In the genomic region with DNA sequence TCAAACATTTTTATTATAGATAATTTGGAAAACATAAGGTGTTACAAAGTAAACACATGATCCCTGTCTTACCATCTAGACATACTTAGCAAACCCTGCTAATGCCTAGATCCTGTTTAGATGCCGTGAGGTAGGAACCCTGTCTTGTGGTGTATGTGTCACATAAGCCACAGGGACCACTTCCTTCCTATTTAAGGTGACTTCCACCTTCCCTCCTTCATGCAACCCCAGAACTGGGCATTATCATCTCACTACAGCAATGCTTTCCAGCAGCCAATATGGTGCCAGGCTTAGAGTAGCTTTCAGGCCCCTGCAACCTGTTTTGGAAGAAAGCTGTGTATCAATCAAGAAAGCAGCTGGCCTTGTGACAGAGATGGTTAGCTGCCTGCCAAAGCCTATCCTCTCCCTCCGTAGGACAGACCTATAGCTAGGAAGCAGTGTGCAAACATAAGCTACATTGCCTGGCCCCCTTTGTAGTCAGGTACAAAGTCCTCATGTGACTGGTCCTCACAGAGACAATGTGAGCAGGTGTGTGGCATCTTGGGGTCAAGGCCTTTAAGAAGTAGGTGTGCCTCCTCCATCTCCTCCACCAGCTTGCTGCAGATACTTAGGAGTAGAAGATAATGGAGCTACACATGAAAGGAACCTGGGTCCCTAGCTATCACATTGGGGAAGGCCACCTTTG, we compare ENCODE assay signal across 11 cellular contexts.
DNase-seq lines count a peak whose midpoint lies in the region; ATAC-seq and TF ChIP-seq lines count a peak whose summit lies in the region.
"Had no signal": no experiment of that assay in that cellular context is flagged by ENCODE, and none has a peak within 500 bp of the region (broad histone marks: within the 10 kb centered on the region; RNA-seq: fewer than 3 reads in every experiment).

No MANE protein-coding gene starts in this region.

- TF ChIP-seq CTCF in sigmoid colon (IDR thresholded peaks at IDR 0.05) = no peak

- no peak overlapping the region for H3K4me3 ChIP-seq in trophoblast cell (ENCODE audit: low read depth, low read length)
- no peak overlapping the region for H3K4me3 ChIP-seq in sigmoid colon
- H3K4me3 ChIP-seq: SJCRH30 had no signal

- no peak overlapping the region for H3K27ac ChIP-seq in trophoblast cell (ENCODE audit: low read depth, low read length)
- no peak overlapping the region for H3K27ac ChIP-seq in sigmoid colon
- H3K27ac ChIP-seq: SJCRH30 had no signal

- DNase-seq in CMK (ENCODE audit: low read depth) (peak; percentile 20), NCI-H446 treated with DMSO at 0.1 percent for 48 hours (lab: John Stamatoyannopoulos, UW) (peak; percentile 40), cardiac septum (ENCODE audit: low spot score) (no peak), nucleus accumbens (lab: John Stamatoyannopoulos, UW) (no peak), trophoblast cell (no peak), sigmoid colon (no peak)
- DNase-seq in central memory CD4-positive, alpha-beta T cell = peak; percentile 54
- DNase-seq: NCI-H510A, SJCRH30 had no signal

- peak; percentile 47 for ATAC-seq in GM18907 (IDR thresholded peaks at IDR 0.05; ENCODE audit: unreplicated experiment)
- ATAC-seq: esophagus mucosa had no signal

- no peak overlapping the region for H4K8ac ChIP-seq in trophoblast cell (ENCODE audit: low read depth, low read length)

- no peaks in the 10 kb centered on the region for H3K79me2 ChIP-seq in trophoblast cell (ENCODE audit: control insufficient read depth, insufficient read depth, low read length, poor library complexity)

- H2BK120ac ChIP-seq in trophoblast cell (ENCODE audit: insufficient read depth, low read length, poor library complexity) = no peak overlapping the region

- no peak overlapping the region for H3K23ac ChIP-seq in trophoblast cell (ENCODE audit: low read length)

- no peaks in the 10 kb centered on the region for H3K27me3 ChIP-seq in trophoblast cell (ENCODE audit: insufficient read depth, low read length)
- no peaks in the 10 kb centered on the region for H3K27me3 ChIP-seq in sigmoid colon
- H3K27me3 ChIP-seq: SJCRH30 had no signal

- H3K79me1 ChIP-seq in trophoblast cell (ENCODE audit: low read length) = no peaks in the 10 kb centered on the region

- H2AFZ ChIP-seq in trophoblast cell (ENCODE audit: insufficient read depth, low read length, poor library complexity) = no peak overlapping the region

- H2AK5ac ChIP-seq in trophoblast cell (ENCODE audit: low read length) = no peak overlapping the region

- no peak overlapping the region for H4K91ac ChIP-seq in trophoblast cell (ENCODE audit: low read depth, low read length)

- no peak overlapping the region for H3K9ac ChIP-seq in trophoblast cell (ENCODE audit: low read length)

- TF ChIP-seq POLR2A in sigmoid colon (IDR thresholded peaks at IDR 0.05) = no peak

- H3K14ac ChIP-seq in trophoblast cell (ENCODE audit: low read length) = no peak overlapping the region

- H3K18ac ChIP-seq in trophoblast cell (ENCODE audit: low read length) = no peak overlapping the region

- no peak overlapping the region for H2BK12ac ChIP-seq in trophoblast cell (ENCODE audit: low read length)

- no peaks in the 10 kb centered on the region for H3K9me3 ChIP-seq in trophoblast cell (ENCODE audit: insufficient read depth, low read depth, low read length)
- H3K9me3 ChIP-seq in sigmoid colon = no peaks in the 10 kb centered on the region
- H3K9me3 ChIP-seq: SJCRH30 had no signal

- WGBS in trophoblast cell (ENCODE audit: extremely low coverage, insufficient coverage, insufficient read length) = no CpG with 5 or more reads among the region's 2 CpGs
- 46 to 55% methylated on average over 2 of the region's 2 CpGs for WGBS in sigmoid colon, 2 donors

- H3K4ac ChIP-seq in trophoblast cell (ENCODE audit: low read depth, low read length) = no peak overlapping the region

- H3K36me3 ChIP-seq in trophoblast cell (ENCODE audit: control insufficient read depth in 1 of 2, insufficient read depth in 2 of 2, low read length in 2 of 2) = no peaks in the 10 kb centered on the region
- H3K36me3 ChIP-seq in sigmoid colon = no peaks in the 10 kb centered on the region
- H3K36me3 ChIP-seq: SJCRH30 had no signal

- no peak overlapping the region for H2BK5ac ChIP-seq in trophoblast cell (ENCODE audit: low read depth, low read length, poor library complexity)

- intact Hi-C loops in cardiac septum (cut with DNase I) = no loop called here
- intact Hi-C loops in sigmoid colon (cut with DNase I) = no loop called here

- H3K4me1 ChIP-seq in trophoblast cell (ENCODE audit: control insufficient read depth in 1 of 2, insufficient read depth in 2 of 2, low read length in 2 of 2) = no peaks in the 10 kb centered on the region
- no peaks in the 10 kb centered on the region for H3K4me1 ChIP-seq in sigmoid colon
- H3K4me1 ChIP-seq: SJCRH30 had no signal

- TF ChIP-seq EP300 in sigmoid colon (IDR thresholded peaks at IDR 0.05) = no peak

- no peak overlapping the region for H4K12ac ChIP-seq in trophoblast cell (ENCODE audit: low read depth, low read length)

- H3K4me2 ChIP-seq in trophoblast cell (ENCODE audit: low read length) = no peak overlapping the region

Comparison
In these comparisons a context has a peak if more than half of its experiments do, and no peak if none do; other contexts are left out.
1. DNase-seq: peak in CMK (single experiment), NCI-H446 treated with DMSO at 0.1 percent for 48 hours (single experiment) and central memory CD4-positive, alpha-beta T cell (single experiment); none in cardiac septum (single experiment), nucleus accumbens (0 of 56), trophoblast cell (0 of 2) and sigmoid colon (single experiment).